23 cellular contexts compared by ENCODE assay signal in the genomic region with DNA sequence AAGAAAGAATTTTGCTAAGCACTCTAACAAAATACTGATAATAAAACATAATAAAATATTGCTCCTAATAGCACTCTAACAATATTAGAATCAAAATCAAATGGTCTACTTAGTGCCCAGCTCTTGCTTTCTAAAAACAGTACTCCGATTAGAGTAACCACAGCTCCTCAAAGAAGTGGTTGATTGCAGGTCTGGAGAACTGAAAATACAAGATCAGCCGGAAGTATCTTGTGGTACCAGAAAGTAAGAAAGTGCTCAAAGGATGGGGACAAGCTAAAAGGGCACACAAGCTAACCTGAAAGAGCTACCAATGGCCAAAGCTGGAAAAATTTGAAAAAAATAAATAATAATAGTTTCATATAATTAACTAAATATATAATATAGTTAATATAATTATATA.
"Had no signal": no experiment of that assay in that cellular context is flagged by ENCODE, and none has a peak within 500 bp of the region (broad histone marks: within the 10 kb centered on the region; RNA-seq: fewer than 3 reads in every experiment).

No MANE protein-coding gene starts in this region.

- H3K9me3 Mint-ChIP-seq: mesothelial cell of epicardium; naive B cell; naive thymus-derived CD8-positive, alpha-beta T cell had no signal

- H3K36me3 ChIP-seq: esophagus squamous epithelium, gastrocnemius medialis, heart right ventricle, left lung, lower lobe of right lung had no signal

- H3K27me3 ChIP-seq: dorsolateral prefrontal cortex, esophagus squamous epithelium, gastrocnemius medialis, heart right ventricle, left lung had no signal

- H3K4me3 Mint-ChIP-seq: mesothelial cell of epicardium; naive B cell; naive thymus-derived CD8-positive, alpha-beta T cell had no signal

- H3K4me3 ChIP-seq: coronary artery, dorsolateral prefrontal cortex, esophagus squamous epithelium, gastrocnemius medialis, heart right ventricle, left lung, lower lobe of right lung, mucosa of descending colon had no signal

- H3K27me3 Mint-ChIP-seq: naive B cell; naive thymus-derived CD8-positive, alpha-beta T cell had no signal

- H3K27ac ChIP-seq: coronary artery, dorsolateral prefrontal cortex, esophagus squamous epithelium, gastrocnemius medialis, heart right ventricle, left lung, lower lobe of right lung had no signal

- ATAC-seq: esophagus mucosa; gastrocnemius medialis; heart right ventricle; left cardiac atrium; left lung; left ventricle myocardium superior; lower lobe of right lung; mucosa of descending colon; naive thymus-derived CD8-positive, alpha-beta T cell had no signal

- H3K9me3 ChIP-seq: esophagus squamous epithelium, gastrocnemius medialis, heart right ventricle, left lung, lower lobe of right lung, mucosa of descending colon had no signal

- DNase-seq: dermis blood vessel endothelial cell; dorsolateral prefrontal cortex; effector CD4-positive, alpha-beta T cell; effector memory CD4-positive, alpha-beta T cell; esophagus squamous epithelium; foreskin fibroblast; foreskin melanocyte; gastrocnemius medialis; glutamatergic neuron; head of caudate nucleus; heart right ventricle; hippocampal formation; left cardiac atrium; left ventricle myocardium superior; lower lobe of right lung; mesenchymal stem cell; mucosa of descending colon; naive B cell; naive thymus-derived CD8-positive, alpha-beta T cell had no signal

- H3K4me1 ChIP-seq: heart right ventricle, left lung, lower lobe of right lung had no signal

- H3K4me1 Mint-ChIP-seq: naive B cell had no signal

- H3K27ac Mint-ChIP-seq: mesothelial cell of epicardium; naive B cell; naive thymus-derived CD8-positive, alpha-beta T cell had no signal
